38 cellular contexts compared by ENCODE assay signal in the genomic region with DNA sequence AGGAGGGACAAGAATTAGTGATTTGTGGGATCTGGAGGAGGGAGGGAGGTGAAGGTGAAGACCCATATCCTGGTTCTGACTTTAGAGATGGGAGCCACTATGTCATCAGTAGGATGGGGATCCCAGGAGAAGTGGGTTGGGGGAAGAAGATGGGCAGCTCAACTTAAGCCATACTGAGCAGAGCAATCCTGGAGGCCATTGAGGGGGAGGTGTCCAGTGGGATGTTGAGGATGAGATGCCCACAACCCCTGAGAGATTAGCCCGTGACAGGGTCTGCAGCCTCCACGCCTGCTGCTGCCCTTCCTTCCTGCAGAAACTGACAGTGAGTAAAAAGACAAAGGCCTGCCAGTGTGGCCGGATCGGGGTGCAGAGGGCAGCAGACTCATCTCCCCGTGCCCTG. TPM values are rescaled to one million over a fixed set of nuclear protein-coding genes. Genes with fewer than 3 reads are reported as not detected.
"Had no signal": no experiment of that assay in that cellular context is flagged by ENCODE, and none has a peak within 500 bp of the region (broad histone marks: within the 10 kb centered on the region; RNA-seq: fewer than 3 reads in every experiment).

No MANE protein-coding gene starts in this region.

- ATAC-seq: activated CD4-positive, CD25-positive, alpha-beta regulatory T cell treated with anti-CD3 and anti-CD28 coated beads, Interleukin-2, amount 50 U/mL, for 24 hours; activated CD8-positive, alpha-beta memory T cell treated with anti-CD3 and anti-CD28 coated beads, Interleukin-2, amount 10 ng/mL, durations not matched to agents 7 days and 5 days; activated naive CD8-positive, alpha-beta T cell treated with anti-CD3 and anti-CD28 coated beads, Interleukin-2, amount 50 U/mL, for 24 hours; body of pancreas; effector memory CD8-positive, alpha-beta T cell; foreskin keratinocyte; gastrocnemius medialis; T-helper 17 cell had no signal

- H3K36me3 Mint-ChIP-seq: activated CD8-positive, alpha-beta memory T cell treated with anti-CD3 and anti-CD28 coated beads, Interleukin-2, amount 10 ng/mL, durations not matched to agents 7 days and 5 days; activated naive CD4-positive, alpha-beta T cell treated with anti-CD3 and anti-CD28 coated beads, Interleukin-2, amount 50 U/mL, for 24 hours; activated naive CD8-positive, alpha-beta T cell treated with anti-CD3 and anti-CD28 coated beads for 36 hours had no signal

- H3K27me3 Mint-ChIP-seq: activated B cell treated with CpG ODN at 0.5 μM for 24 hours had no signal

- H3K9me3 Mint-ChIP-seq: activated B cell treated with CpG ODN at 0.5 μM for 24 hours; activated CD4-positive, alpha-beta memory T cell treated with anti-CD3 and anti-CD28 coated beads, Interleukin-2, amount 10 ng/mL, durations not matched to agents 7 days and 5 days; activated naive CD4-positive, alpha-beta T cell treated with anti-CD3 and anti-CD28 coated beads for 36 hours; activated naive CD4-positive, alpha-beta T cell treated with anti-CD3 and anti-CD28 coated beads, Interleukin-2, amount 50 U/mL, for 24 hours; activated naive CD8-positive, alpha-beta T cell treated with anti-CD3 and anti-CD28 coated beads for 36 hours; activated naive CD8-positive, alpha-beta T cell treated with anti-CD3 and anti-CD28 coated beads, Interleukin-2, amount 50 U/mL, for 24 hours; activated T-helper 1 cell treated with anti-CD3 and anti-CD28 coated beads, Interleukin-12 subunit alpha, Interleukin-12 subunit beta, Interleukin-2, Interleukin-4 antibody, amounts not matched to agents 30 ng/mL and 10 ng/mL and 1 ng/mL, durations not matched to agents 14 hours and 24 hours and 36 hours; activated T-helper 2 cell treated with anti-CD3 and anti-CD28 coated beads, Interferon-gamma antibody, Interleukin-2, Interleukin-4, amounts not matched to agents 10 μg/mL and 5 μg/mL and 100 μg/mL, durations not matched to agents 14 hours and 24 hours and 36 hours; effector memory CD8-positive, alpha-beta T cell; T-helper 2 cell treated with Interferon-gamma antibody and Interleukin-4, amounts not matched to agents 5 μg/mL and 100 μg/mL, for 36 hours had no signal

- H3K4me1 ChIP-seq: adrenal gland, body of pancreas, esophagus muscularis mucosa, foreskin keratinocyte, gastrocnemius medialis had no signal

- H3K36me3 ChIP-seq: adrenal gland, esophagus muscularis mucosa, gastrocnemius medialis, WERI-Rb-1 had no signal

- H3K27ac ChIP-seq: adrenal gland, body of pancreas, esophagus muscularis mucosa, foreskin keratinocyte, gastrocnemius medialis, WERI-Rb-1 had no signal

- H3K4me3 ChIP-seq: adrenal gland, body of pancreas, esophagus muscularis mucosa, gastrocnemius medialis had no signal

- H3K9me3 ChIP-seq: adrenal gland, body of pancreas, esophagus muscularis mucosa, gastrocnemius medialis had no signal

- DNase-seq: activated B cell treated with CpG ODN at 0.5 μM for 24 hours; activated CD4-positive, alpha-beta memory T cell treated with anti-CD3 and anti-CD28 coated beads, Interleukin-2, amount 10 ng/mL, durations not matched to agents 7 days and 5 days; activated CD4-positive, alpha-beta T cell treated with anti-CD3 and anti-CD28 coated beads for 48 hours; activated CD4-positive, alpha-beta T cell treated with anti-CD3 and anti-CD28 coated beads, Interleukin-2, amount 50 U/mL, for 4 hours; activated CD8-positive, alpha-beta memory T cell treated with anti-CD3 and anti-CD28 coated beads, Interleukin-2, amount 10 ng/mL, durations not matched to agents 7 days and 5 days; activated CD8-positive, alpha-beta memory T cell treated with anti-CD3 and anti-CD28 coated beads, Interleukin-2, amount 50 U/mL, for 4 hours; activated effector memory CD4-positive, alpha-beta T cell treated with anti-CD3 and anti-CD28 coated beads, Interleukin-2, amount 50 U/mL, for 16 hours; activated naive CD4-positive, alpha-beta T cell treated with anti-CD3 and anti-CD28 coated beads for 36 hours; activated naive CD8-positive, alpha-beta T cell treated with anti-CD3 and anti-CD28 coated beads for 36 hours; activated naive CD8-positive, alpha-beta T cell treated with anti-CD3 and anti-CD28 coated beads, Interleukin-2, amount 50 U/mL, for 24 hours; activated T-cell treated with anti-CD3 and anti-CD28 coated beads, Interleukin-2, amount 50 U/mL, for 1 hour; activated T-cell treated with anti-CD3 and anti-CD28 coated beads, Interleukin-2, amount 50 U/mL, for 48 hours; adrenal gland; amygdala; aorta; body of pancreas; caudate nucleus; cortex of kidney; dermis blood vessel endothelial cell; effector CD4-positive, alpha-beta T cell; effector memory CD8-positive, alpha-beta T cell; erythroblast; foreskin keratinocyte; gastrocnemius medialis; glutamatergic neuron; T-helper 1 cell; T-helper 17 cell; T1000; WERI-Rb-1 had no signal

- FAIRE-seq: colon had no signal

- H3K27me3 ChIP-seq: body of pancreas, foreskin keratinocyte had no signal

- H3K4me1 Mint-ChIP-seq: activated naive CD4-positive, alpha-beta T cell treated with anti-CD3 and anti-CD28 coated beads, Interleukin-2, amount 50 U/mL, for 24 hours had no signal

- H3K27ac Mint-ChIP-seq: activated B cell treated with CpG ODN at 0.5 μM for 24 hours; activated CD4-positive, alpha-beta memory T cell treated with anti-CD3 and anti-CD28 coated beads, Interleukin-2, amount 10 ng/mL, durations not matched to agents 7 days and 5 days; activated CD8-positive, alpha-beta memory T cell treated with anti-CD3 and anti-CD28 coated beads, Interleukin-2, amount 10 ng/mL, durations not matched to agents 7 days and 5 days; activated naive CD4-positive, alpha-beta T cell treated with anti-CD3 and anti-CD28 coated beads for 36 hours; activated naive CD4-positive, alpha-beta T cell treated with anti-CD3 and anti-CD28 coated beads, Interleukin-2, amount 50 U/mL, for 24 hours; activated naive CD8-positive, alpha-beta T cell treated with anti-CD3 and anti-CD28 coated beads for 36 hours; activated naive CD8-positive, alpha-beta T cell treated with anti-CD3 and anti-CD28 coated beads, Interleukin-2, amount 50 U/mL, for 24 hours; activated T-helper 1 cell treated with anti-CD3 and anti-CD28 coated beads, Interleukin-12 subunit alpha, Interleukin-12 subunit beta, Interleukin-2, Interleukin-4 antibody, amounts not matched to agents 30 ng/mL and 10 ng/mL and 1 ng/mL, durations not matched to agents 14 hours and 24 hours and 36 hours; activated T-helper 2 cell treated with anti-CD3 and anti-CD28 coated beads, Interferon-gamma antibody, Interleukin-2, Interleukin-4, amounts not matched to agents 10 μg/mL and 5 μg/mL and 100 μg/mL, durations not matched to agents 14 hours and 24 hours and 36 hours; effector memory CD8-positive, alpha-beta T cell; T-helper 17 cell; T-helper 2 cell treated with Interferon-gamma antibody and Interleukin-4, amounts not matched to agents 5 μg/mL and 100 μg/mL, for 36 hours had no signal

- H3K4me3 Mint-ChIP-seq: activated B cell treated with CpG ODN at 0.5 μM for 24 hours; activated CD4-positive, alpha-beta memory T cell treated with anti-CD3 and anti-CD28 coated beads, Interleukin-2, amount 10 ng/mL, durations not matched to agents 7 days and 5 days; activated CD8-positive, alpha-beta memory T cell treated with anti-CD3 and anti-CD28 coated beads, Interleukin-2, amount 10 ng/mL, durations not matched to agents 7 days and 5 days; activated naive CD4-positive, alpha-beta T cell treated with anti-CD3 and anti-CD28 coated beads for 36 hours; activated naive CD4-positive, alpha-beta T cell treated with anti-CD3 and anti-CD28 coated beads, Interleukin-2, amount 50 U/mL, for 24 hours; activated naive CD8-positive, alpha-beta T cell treated with anti-CD3 and anti-CD28 coated beads for 36 hours; activated naive CD8-positive, alpha-beta T cell treated with anti-CD3 and anti-CD28 coated beads, Interleukin-2, amount 50 U/mL, for 24 hours; activated T-helper 1 cell treated with anti-CD3 and anti-CD28 coated beads, Interleukin-12 subunit alpha, Interleukin-12 subunit beta, Interleukin-2, Interleukin-4 antibody, amounts not matched to agents 30 ng/mL and 10 ng/mL and 1 ng/mL, durations not matched to agents 14 hours and 24 hours and 36 hours; effector memory CD8-positive, alpha-beta T cell; T-helper 17 cell; T-helper 2 cell treated with Interferon-gamma antibody and Interleukin-4, amounts not matched to agents 5 μg/mL and 100 μg/mL, for 36 hours had no signal

RNA-seq across cellular contexts. Expression of gene SIGLEC6, which starts 11.2 kb away (rescaled TPM):
- total RNA-seq: activated CD8-positive, alpha-beta memory T cell treated with anti-CD3 and anti-CD28 coated beads for 36 hours; activated CD8-positive, alpha-beta memory T cell treated with anti-CD3 and anti-CD28 coated beads, Interleukin-2, amount 10 ng/mL, durations not matched to agents 7 days and 5 days; activated naive CD4-positive, alpha-beta T cell treated with anti-CD3 and anti-CD28 coated beads for 36 hours; activated naive CD8-positive, alpha-beta T cell treated with anti-CD3 and anti-CD28 coated beads for 36 hours; chondrocyte; dermis blood vessel endothelial cell; foreskin keratinocyte had no signal
- polyA plus RNA-seq: adrenal gland, aorta, foreskin keratinocyte had no signal

RNA-seq across cellular contexts. Expression of gene SIGLEC12, which starts 41.1 kb away (rescaled TPM):
- total RNA-seq: activated B cell treated with CpG ODN at 0.5 μM for 24 hours; activated naive CD4-positive, alpha-beta T cell treated with anti-CD3 and anti-CD28 coated beads for 36 hours; body of pancreas; chondrocyte; dermis blood vessel endothelial cell; foreskin keratinocyte; gastrocnemius medialis; T-helper 17 cell had no signal
- polyA plus RNA-seq: foreskin keratinocyte had no signal
